In genomic region chr3:9809615-9810356, GRCh38 we compare ENCODE assay signal across 8 cellular contexts. TPM values are rescaled to one million over a fixed set of nuclear protein-coding genes. Genes with fewer than 3 reads are reported as not detected.
A peak's percentile ranks its signal among the peaks of the same experiment; 100 is the strongest.
DNase-seq lines count a peak whose midpoint lies in the region; ATAC-seq and TF ChIP-seq lines count a peak whose summit lies in the region.

TTLL3 (plus strand) TSS chr3:9810262; CDS start chr3:9810662, 400 bp downstream.

- peak within 1 kb of the TSS; percentile 20 for H2AFZ ChIP-seq in trophoblast cell (ENCODE audit: insufficient read depth, low read length, poor library complexity)

- H3K4me1 Mint-ChIP-seq in T-cell, result peaks cover 35 to 48% (median 46%) of the 10 kb centered on the region in 3 donors

- peak within 1 kb of the TSS; percentile 44 for H2BK120ac ChIP-seq in trophoblast cell (ENCODE audit: insufficient read depth, low read length, poor library complexity)

- no peaks in the 10 kb centered on the region for H3K9me3 Mint-ChIP-seq in T-cell

- peaks cover 0 to 71% (median 18%) of the 10 kb centered on the region in 9 donors for H3K36me3 ChIP-seq in heart right ventricle
- H3K36me3 ChIP-seq in trophoblast cell (ENCODE audit: control insufficient read depth in 1 of 2, insufficient read depth in 2 of 2, low read length in 2 of 2), result peaks cover 29 to 32% of the 10 kb centered on the region in 2 experiments

- DNase-seq in COR-L47 (lab: John Stamatoyannopoulos, UW) (peak; percentile 18), LHCN-M2 (ENCODE audit: low read depth) (peak; percentile 60), T-cell (peak in 33 of 34 experiments; percentile 14 to 58 (median 34)), heart right ventricle (peak; percentile 79 to 82), trophoblast cell (peak in 1 of 2 donors; percentile 46)

- ATAC-seq in GM19468 (IDR thresholded peaks at IDR 0.05; ENCODE audit: extremely low read depth, unreplicated experiment) (peak; percentile 38), T-cell (replicated peaks in 1 of 4) (peak; percentile 74 to 76 (median 74)), heart right ventricle (peak; percentile 78 to 88 (median 84)), HG03095 (IDR thresholded peaks at IDR 0.05; ENCODE audit: unreplicated experiment) (no peak)

- H3K23ac ChIP-seq in trophoblast cell (ENCODE audit: low read length), result no peak within 1 kb of the TSS

- H3K79me1 ChIP-seq in trophoblast cell (ENCODE audit: low read length), result peaks cover 9% of the 10 kb centered on the region

- no peaks in the 10 kb centered on the region for H3K27me3 Mint-ChIP-seq in T-cell

- H3K4me1 ChIP-seq in heart right ventricle (peaks cover 4 to 21% (median 18%) of the 10 kb centered on the region in 9 donors), trophoblast cell (ENCODE audit: control insufficient read depth in 1 of 2, insufficient read depth in 2 of 2, low read length in 2 of 2) (peaks cover 0 to 3% of the 10 kb centered on the region in 2 experiments)

- H3K18ac ChIP-seq in trophoblast cell (ENCODE audit: low read length), result peak within 1 kb of the TSS; percentile 49

- H3K9me3 ChIP-seq in heart right ventricle (no peaks in the 10 kb centered on the region), trophoblast cell (ENCODE audit: insufficient read depth, low read depth, low read length) (no peaks in the 10 kb centered on the region)

- intact Hi-C loops in heart right ventricle (cut with DNase I), result no loop called here

- peak within 1 kb of the TSS; percentile 82 to 91 (median 90) for H3K4me3 Mint-ChIP-seq in T-cell

- peaks cover 3% of the 10 kb centered on the region for H3K79me2 ChIP-seq in trophoblast cell (ENCODE audit: control insufficient read depth, insufficient read depth, low read length, poor library complexity)

- peak within 1 kb of the TSS; percentile 99 to 100 for H3K27ac Mint-ChIP-seq in T-cell

- H3K27ac ChIP-seq in angular gyrus (ENCODE audit: low read depth, low read length) (peak within 1 kb of the TSS; percentile 89), heart right ventricle (peak within 1 kb of the TSS; percentile 88 to 99 (median 96)), trophoblast cell (ENCODE audit: low read depth, low read length) (peak within 1 kb of the TSS; percentile 4)

- H2BK12ac ChIP-seq in trophoblast cell (ENCODE audit: low read length), result no peak within 1 kb of the TSS

- peak within 1 kb of the TSS; percentile 90 for H4K12ac ChIP-seq in trophoblast cell (ENCODE audit: low read depth, low read length)

- peak within 1 kb of the TSS; percentile 68 for H3K14ac ChIP-seq in trophoblast cell (ENCODE audit: low read length)

- H3K4ac ChIP-seq in trophoblast cell (ENCODE audit: low read depth, low read length), result no peak within 1 kb of the TSS

- TF ChIP-seq CTCF in heart right ventricle (IDR thresholded peaks at IDR 0.05), result peak in 3 of 9 donors; percentile 5 to 24 (median 6)

- H3K27me3 ChIP-seq in heart right ventricle (no peaks in the 10 kb centered on the region), trophoblast cell (ENCODE audit: insufficient read depth, low read length) (no peaks in the 10 kb centered on the region)

- peak within 1 kb of the TSS; percentile 14 for H2AK5ac ChIP-seq in trophoblast cell (ENCODE audit: low read length)

- H3K36me3 Mint-ChIP-seq in T-cell, result peaks cover 17% of the 10 kb centered on the region

- H4K8ac ChIP-seq in trophoblast cell (ENCODE audit: low read depth, low read length), result peak within 1 kb of the TSS; percentile 92

- 1 to 2% methylated on average over 54 to 67 of the region's 67 CpGs for WGBS in heart right ventricle, 2 donors
- WGBS in trophoblast cell (ENCODE audit: extremely low coverage, insufficient coverage, insufficient read length), result no CpG with 5 or more reads among the region's 67 CpGs

- peak within 1 kb of the TSS; percentile 64 to 92 (median 78) for H3K4me3 ChIP-seq in heart right ventricle
- H3K4me3 ChIP-seq in trophoblast cell (ENCODE audit: low read depth, low read length), result peak within 1 kb of the TSS; percentile 68

- H4K91ac ChIP-seq in trophoblast cell (ENCODE audit: low read depth, low read length), result peak within 1 kb of the TSS; percentile 63

- peak within 1 kb of the TSS; percentile 69 for H3K4me2 ChIP-seq in trophoblast cell (ENCODE audit: low read length)

- peak within 1 kb of the TSS; percentile 11 for H2BK5ac ChIP-seq in trophoblast cell (ENCODE audit: low read depth, low read length, poor library complexity)

- POLR2A ChIA-PET in T-cell (lab: Charles Lee), result interaction anchor here in 1 of 2 donors (2.3 kb wide), 1 partner anchor 17 kb away, joined by 10 read pairs; the partner anchor contains the start of gene ARPC4

- H3K9ac ChIP-seq in trophoblast cell (ENCODE audit: low read length), result peak within 1 kb of the TSS; percentile 29

- CTCF ChIA-PET in T-cell (lab: Charles Lee), result interaction anchor here in 1 of 2 donors (0.5 to 0.6 kb wide), 3 partner anchors 14 to 511 kb away, joined by 3 to 5 read pairs (median 3); no protein-coding TSS in a partner anchor

RNA-seq across cellular contexts. Expression of gene TTLL3, which starts in this region (rescaled TPM):
- total RNA-seq in LHCN-M2 (2014; rRNA removed) (15.4 and 17.3 TPM in 2 replicates), T-cell (10 to 100 TPM; 59.8 to 94.9 (median 67.4) TPM), heart right ventricle (10 to 100 TPM in 7 of 10 donors, 1 to 10 TPM in 3; 8.7 to 20.5 (median 13.7) TPM)
- polyA plus RNA-seq in LHCN-M2 (2012), result 10.6 TPM
- polyA plus RNA-seq in heart right ventricle, result 10 to 100 TPM in 1 of 2 donors, 1 to 10 TPM in 1; 6.7 to 35.0 TPM
- polyA plus RNA-seq in trophoblast cell (2013), result 11.9 and 12.1 TPM in 2 replicates

Comparison
In these comparisons a context has a peak if more than half of its experiments do, and no peak if none do; other contexts are left out.
1. H3K27ac ChIP-seq: peak in every context shown above with its lines; median percentile 96 in heart right ventricle; 89 in angular gyrus; 4 in trophoblast cell.